In genomic region chr15:85878866-85879265, GRCh38 we compare ENCODE assay signal across 27 cellular contexts.
A peak's percentile ranks its signal among the peaks of the same experiment; 100 is the strongest.
DNase-seq lines count a peak whose midpoint lies in the region; FAIRE-seq and TF ChIP-seq lines count a peak whose summit lies in the region.
"Had no signal": no experiment of that assay in that cellular context is flagged by ENCODE, and none has a peak within 500 bp of the region (broad histone marks: within the 10 kb centered on the region; RNA-seq: fewer than 3 reads in every experiment).

No MANE protein-coding gene starts in this region.

- no peaks in the 10 kb centered on the region for H3K4me1 ChIP-seq in astrocyte (ENCODE audit: insufficient read depth, low read length)
- H3K4me1 ChIP-seq: BLaER1, lower lobe of right lung, sigmoid colon, upper lobe of right lung had no signal

- H3K4me1 Mint-ChIP-seq in astrocyte (ENCODE audit: low read depth, unreplicated experiment), result peaks cover 13% of the 10 kb centered on the region
- H3K4me1 Mint-ChIP-seq: activated CD4-positive, alpha-beta memory T cell treated with anti-CD3 and anti-CD28 coated beads, Interleukin-2, amount 10 ng/mL, durations not matched to agents 7 days and 5 days; central memory CD8-positive, alpha-beta T cell; neural progenitor cell had no signal

- H3K27ac ChIP-seq in astrocyte (ENCODE audit: low read depth, low read length), result no peak overlapping the region
- H3K27ac ChIP-seq: BLaER1, lower lobe of right lung, neural progenitor cell, sigmoid colon, upper lobe of right lung had no signal

- H3K79me2 ChIP-seq in astrocyte (ENCODE audit: insufficient read depth, low read length), result no peaks in the 10 kb centered on the region

- H3K4me3 Mint-ChIP-seq in astrocyte (ENCODE audit: unreplicated experiment), result no peak overlapping the region
- H3K4me3 Mint-ChIP-seq: activated CD4-positive, alpha-beta memory T cell treated with anti-CD3 and anti-CD28 coated beads, Interleukin-2, amount 10 ng/mL, durations not matched to agents 7 days and 5 days; activated naive CD8-positive, alpha-beta T cell; central memory CD8-positive, alpha-beta T cell; neural progenitor cell had no signal

- H3K36me3 Mint-ChIP-seq in astrocyte (ENCODE audit: low read depth, unreplicated experiment), result no peaks in the 10 kb centered on the region
- H3K36me3 Mint-ChIP-seq: activated naive CD8-positive, alpha-beta T cell; neural progenitor cell had no signal

- peak overlapping the region; percentile 25 for H3K4me2 ChIP-seq in astrocyte (ENCODE audit: low read length)
- H3K4me2 ChIP-seq: BLaER1, neural progenitor cell had no signal

- H2AFZ ChIP-seq in astrocyte (ENCODE audit: low read depth, low read length), result no peak overlapping the region
- H2AFZ ChIP-seq: neural progenitor cell had no signal

- H3K9me3 Mint-ChIP-seq in astrocyte (ENCODE audit: unreplicated experiment), result peaks cover 9% of the 10 kb centered on the region
- H3K9me3 Mint-ChIP-seq: activated CD4-positive, alpha-beta memory T cell treated with anti-CD3 and anti-CD28 coated beads, Interleukin-2, amount 10 ng/mL, durations not matched to agents 7 days and 5 days; central memory CD8-positive, alpha-beta T cell had no signal

- H3K9me3 ChIP-seq in astrocyte (ENCODE audit: insufficient read depth, low read depth, low read length), result no peaks in the 10 kb centered on the region
- H3K9me3 ChIP-seq: lower lobe of right lung, sigmoid colon, upper lobe of right lung had no signal

- no peak overlapping the region for H3K27ac Mint-ChIP-seq in astrocyte (ENCODE audit: unreplicated experiment)
- H3K27ac Mint-ChIP-seq: activated CD4-positive, alpha-beta memory T cell treated with anti-CD3 and anti-CD28 coated beads, Interleukin-2, amount 10 ng/mL, durations not matched to agents 7 days and 5 days; activated naive CD8-positive, alpha-beta T cell had no signal

- FAIRE-seq in astrocyte (lab: Jason Lieb, UNC), result no peak
- FAIRE-seq in frontal cortex (lab: Jason Lieb, UNC), result no peak
- FAIRE-seq: H1, HTR-8/SVneo, islet of Langerhans had no signal

- TF ChIP-seq CTCF in astrocyte (IDR thresholded peaks at IDR 0.05; ENCODE audit: insufficient read depth, low read depth, low read length), result no peak

- no peak overlapping the region for H3K4me3 ChIP-seq in astrocyte (ENCODE audit: insufficient read depth, low read depth, low read length)
- H3K4me3 ChIP-seq: BLaER1, lower lobe of right lung, neural progenitor cell, sigmoid colon, upper lobe of right lung had no signal

- no peaks in the 10 kb centered on the region for H3K36me3 ChIP-seq in astrocyte (ENCODE audit: insufficient read depth, low read length)
- H3K36me3 ChIP-seq: BLaER1, lower lobe of right lung, neural progenitor cell, sigmoid colon, upper lobe of right lung had no signal

- no peak overlapping the region for H3K9ac ChIP-seq in astrocyte (ENCODE audit: low read length)
- H3K9ac ChIP-seq: BLaER1, neural progenitor cell had no signal

- H4K20me1 ChIP-seq in astrocyte (ENCODE audit: insufficient read depth, low read length), result no peaks in the 10 kb centered on the region
- H4K20me1 ChIP-seq: BLaER1 had no signal

- peak; percentile 59 for DNase-seq in A172 (ENCODE audit: low spot score)
- DNase-seq in HT1080 (ENCODE audit: low read depth), result peak; percentile 70
- no peak for DNase-seq in astrocyte (ENCODE audit: low read depth)
- DNase-seq in lung microvascular endothelial cell (ENCODE audit: low read depth in 2 of 2), result peak; percentile 9 to 67
- DNase-seq in activated CD8-positive, alpha-beta memory T cell treated with anti-CD3 and anti-CD28 coated beads, Interleukin-2, amount 50 U/mL, for 4 hours, result no peak
- DNase-seq in frontal cortex (ENCODE audit: low spot score in 2 of 2), result no peak
- no peak for DNase-seq in NCI-H345 (lab: John Stamatoyannopoulos, UW)
- DNase-seq in NCI-H187 (lab: John Stamatoyannopoulos, UW), result no peak
- DNase-seq: activated CD4-positive, alpha-beta memory T cell treated with anti-CD3 and anti-CD28 coated beads, Interleukin-2, amount 10 ng/mL, durations not matched to agents 7 days and 5 days; aorta; DMS79 treated with DMSO at 0.1 percent for 48 hours; erythroblast; foreskin melanocyte; KG1; lower lobe of right lung; MV-4-11; NCI-H1694; sigmoid colon; stimulated activated CD4-positive, alpha-beta T cell treated with anti-CD3 and anti-CD28 coated beads, Interleukin-1b, Interleukin-23, amount 100 ng/mL, for 48 hours; upper lobe of right lung had no signal

- peaks cover 7% of the 10 kb centered on the region for H3K27me3 Mint-ChIP-seq in astrocyte (ENCODE audit: low read depth, unreplicated experiment)

- peaks cover 3% of the 10 kb centered on the region for H3K27me3 ChIP-seq in astrocyte (ENCODE audit: insufficient read depth, low read length)
- H3K27me3 ChIP-seq: BLaER1, neural progenitor cell had no signal

Comparison
In these comparisons a context has a peak if more than half of its experiments do, and no peak if none do; other contexts are left out.
1. DNase-seq: peak in A172 (single experiment), HT1080 (single experiment) and lung microvascular endothelial cell (2 of 2); none in astrocyte (single experiment), activated CD8-positive, alpha-beta memory T cell treated with anti-CD3 and anti-CD28 coated beads, Interleukin-2, amount 50 U/mL, for 4 hours (single experiment), frontal cortex (0 of 2), NCI-H345 (single experiment) and NCI-H187 (0 of 2).